29 cellular contexts compared by ENCODE assay signal in the genomic region with DNA sequence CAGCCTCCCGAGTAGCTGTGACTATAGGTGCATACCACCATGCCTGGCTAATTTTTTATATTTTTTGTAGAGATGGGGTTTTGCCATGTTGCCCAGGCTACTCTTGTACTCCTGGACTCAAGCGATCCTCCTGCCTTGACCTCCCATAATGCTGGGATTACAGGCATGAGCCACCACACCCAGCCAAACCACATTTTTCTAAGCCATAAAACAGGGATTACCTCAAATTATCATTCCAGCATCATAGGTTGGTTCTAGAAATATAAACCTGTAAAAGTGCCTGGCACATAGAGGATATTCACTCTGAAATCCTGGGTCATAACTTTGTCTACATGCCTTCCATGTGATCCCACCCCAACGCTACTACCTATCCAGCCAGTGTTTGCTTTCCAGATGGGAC.
"Had no signal": no experiment of that assay in that cellular context is flagged by ENCODE, and none has a peak within 500 bp of the region (broad histone marks: within the 10 kb centered on the region; RNA-seq: fewer than 3 reads in every experiment).

No MANE protein-coding gene starts in this region.

- H3K4me1 Mint-ChIP-seq: activated CD4-positive, alpha-beta T cell treated with anti-CD3 and anti-CD28 coated beads, Interleukin-2, amount 10 ng/mL, durations not matched to agents 24 days and 14 days had no signal

- H3K27me3 ChIP-seq: adrenal gland, body of pancreas, breast epithelium, Peyer's patch had no signal

- H3K27me3 Mint-ChIP-seq: activated CD8-positive, alpha-beta T cell treated with anti-CD3 and anti-CD28 coated beads for 36 hours; activated T-cell treated with anti-CD3 and anti-CD28 coated beads, Interleukin-2, amount 50 U/mL, for 24 hours had no signal

- H3K4me3 Mint-ChIP-seq: activated CD4-positive, alpha-beta T cell treated with anti-CD3 and anti-CD28 coated beads, Interleukin-2, amount 10 ng/mL, durations not matched to agents 24 days and 14 days; activated CD8-positive, alpha-beta T cell treated with anti-CD3 and anti-CD28 coated beads for 36 hours; activated naive CD4-positive, alpha-beta T cell treated with anti-CD3 and anti-CD28 coated beads for 36 hours; activated T-cell treated with anti-CD3 and anti-CD28 coated beads, Interleukin-2, amount 50 U/mL, for 24 hours had no signal

- H3K4me3 ChIP-seq: adrenal gland, body of pancreas, breast epithelium, Peyer's patch had no signal

- H3K9me3 Mint-ChIP-seq: activated CD8-positive, alpha-beta T cell treated with anti-CD3 and anti-CD28 coated beads for 36 hours; activated naive CD4-positive, alpha-beta T cell treated with anti-CD3 and anti-CD28 coated beads for 36 hours; activated T-cell treated with anti-CD3 and anti-CD28 coated beads, Interleukin-2, amount 50 U/mL, for 24 hours had no signal

- H3K27ac ChIP-seq: adrenal gland, body of pancreas, Peyer's patch, WERI-Rb-1 had no signal

- DNase-seq: activated CD4-positive, alpha-beta T cell treated with anti-CD3 and anti-CD28 coated beads, Interleukin-2, amount 10 ng/mL, durations not matched to agents 24 days and 14 days; activated CD4-positive, alpha-beta T cell treated with anti-CD3 and anti-CD28 coated beads, Interleukin-2, amount 50 U/mL, for 4 hours; activated CD8-positive, alpha-beta T cell treated with anti-CD3 and anti-CD28 coated beads for 36 hours; activated gamma-delta T cell; activated naive CD4-positive, alpha-beta T cell treated with anti-CD3 and anti-CD28 coated beads for 36 hours; activated T-cell treated with anti-CD3 and anti-CD28 coated beads, Interleukin-2, amount 50 U/mL, for 24 hours; adrenal gland; MM.1S; NCI-H1092; NCI-H1436 treated with DMSO at 0.1 percent for 48 hours; NCI-H1694 treated with DMSO at 0.1 percent for 48 hours; NCI-H2029 treated with DMSO at 0.1 percent for 48 hours; NCI-H2107; NCI-H2171; NCI-H510A; NCI-H526; NCI-H748 treated with DMSO at 0.1 percent for 48 hours; NK-92 treated with Interleukin-12 subunit alpha and Interleukin-12 subunit beta, amount 100 ng/mL, for 24 hours; PC-3; Peyer's patch; SIG-M5; SW 1271; T-helper 1 cell; T1000; WERI-Rb-1 had no signal

- H3K36me3 ChIP-seq: adrenal gland, breast epithelium, Peyer's patch, WERI-Rb-1 had no signal

- H3K9me3 ChIP-seq: adrenal gland, body of pancreas, breast epithelium, Peyer's patch had no signal

- H3K4me1 ChIP-seq: Peyer's patch had no signal

- H3K27ac Mint-ChIP-seq: activated CD4-positive, alpha-beta T cell treated with anti-CD3 and anti-CD28 coated beads, Interleukin-2, amount 10 ng/mL, durations not matched to agents 24 days and 14 days; activated CD8-positive, alpha-beta T cell treated with anti-CD3 and anti-CD28 coated beads for 36 hours; activated naive CD4-positive, alpha-beta T cell treated with anti-CD3 and anti-CD28 coated beads for 36 hours; activated naive CD4-positive, alpha-beta T cell treated with anti-CD3 and anti-CD28 coated beads, Interleukin-2, amount 50 U/mL, for 72 hours; activated T-cell treated with anti-CD3 and anti-CD28 coated beads, Interleukin-2, amount 50 U/mL, for 24 hours; activated T-helper 2 cell treated with anti-CD3 and anti-CD28 coated beads, Interferon-gamma antibody, Interleukin-2, Interleukin-4, amounts not matched to agents 10 μg/mL and 5 μg/mL and 100 μg/mL, durations not matched to agents 14 hours and 24 hours and 36 hours had no signal

- ATAC-seq: activated CD8-positive, alpha-beta T cell treated with anti-CD3 and anti-CD28 coated beads for 36 hours; activated naive CD4-positive, alpha-beta T cell treated with anti-CD3 and anti-CD28 coated beads, Interleukin-2, amount 50 U/mL, for 72 hours; body of pancreas; PC-3 had no signal
